1 cellular context compared by ENCODE assay signal in genomic region chr4:30867427-30867826, GRCh38.
TF ChIP-seq lines count a peak whose summit lies in the region.

No MANE protein-coding gene starts in this region.

TF ChIP-seq in IMR-90, 13 proteins besides CTCF, POLR2A, EP300 and RAD21 (continued from another document):
- TF ChIP-seq SMC3 (IDR thresholded peaks at IDR 0.05; ENCODE audit: low read depth, low read length): no peak
- no peak for TF ChIP-seq USF2 (IDR thresholded peaks at IDR 0.05; ENCODE audit: low read depth, low read length)
